8 cellular contexts compared by ENCODE assay signal in genomic region chr22:30969532-30970355, GRCh38. TPM values are rescaled to one million over a fixed set of nuclear protein-coding genes. Genes with fewer than 3 reads are reported as not detected.
DNase-seq lines count a peak whose midpoint lies in the region; ATAC-seq, FAIRE-seq and TF ChIP-seq lines count a peak whose summit lies in the region.

No MANE protein-coding gene starts in this region.

- no peak for FAIRE-seq in bronchial epithelial cell (lab: Jason Lieb, UNC)

- TF ChIP-seq CTCF in BE2C (IDR thresholded peaks at IDR 0.05; ENCODE audit: low read depth, low read length) (no peak), bronchial epithelial cell (IDR thresholded peaks at IDR 0.05; ENCODE audit: insufficient read depth, low read length, severe bottlenecking) (peak; percentile 16)

- 0 out of 2 replicates have a peak, but pooled peaks cover 5% of the 10 kb centered on the region for H3K4me1 ChIP-seq in BE2C

- H3K36me3 ChIP-seq in BE2C (peaks cover 74% of the 10 kb centered on the region), bronchial epithelial cell (ENCODE audit: control insufficient read depth, insufficient read depth, low read length) (peaks cover 11% of the 10 kb centered on the region)

- ATAC-seq in GM19043 (IDR thresholded peaks at IDR 0.05; ENCODE audit: low read depth, unreplicated experiment): peak; percentile 25
- peak; percentile 30 for ATAC-seq in HG03342 (IDR thresholded peaks at IDR 0.05; ENCODE audit: unreplicated experiment)

- peak overlapping the region; percentile 65 for H3K4me3 ChIP-seq in BE2C (ENCODE audit: low read depth, low read length)
- H3K4me3 ChIP-seq in bronchial epithelial cell (ENCODE audit: low read depth, low read length): peak overlapping the region; percentile 59

- H3K27me3 ChIP-seq in BE2C: no peaks in the 10 kb centered on the region
- H3K27me3 ChIP-seq in bronchial epithelial cell (ENCODE audit: control insufficient read depth, insufficient read depth, low read length): no peaks in the 10 kb centered on the region
- H3K27me3 ChIP-seq in layer of hippocampus (ENCODE audit: control insufficient read depth, insufficient read depth, low read length): no peaks in the 10 kb centered on the region

- H3K9me3 ChIP-seq in BE2C: peaks cover 5% of the 10 kb centered on the region

- H3K27ac ChIP-seq in layer of hippocampus (ENCODE audit: low read depth, low read length): peak overlapping the region; percentile 85

- DNase-seq in BE2C (peak; percentile 42), SKM-1 (lab: John Stamatoyannopoulos, UW; ENCODE audit: unreplicated experiment) (peak; percentile 20), bronchial epithelial cell (ENCODE audit: low read depth) (peak; percentile 25), NCI-H2107 treated with DMSO at 0.1 percent for 48 hours (lab: John Stamatoyannopoulos, UW; ENCODE audit: unreplicated experiment) (no peak)
- DNase-seq in stimulated activated CD4-positive, alpha-beta T cell treated with anti-CD3 and anti-CD28 coated beads, TNF-alpha, amount 100 ng/mL, for 48 hours (ENCODE audit: low read depth in 3 of 3): peak; percentile 2 to 14 (median 5)

RNA-seq across cellular contexts. Expression of gene TUG1, which starts 0.7 kb away (rescaled TPM):
- 117 TPM for polyA plus RNA-seq in BE2C (2012; ENCODE audit: insufficient read depth, insufficient read length, low read depth)
- 24.5 and 34.9 TPM in 2 replicates for total RNA-seq in bronchial epithelial cell

RNA-seq across cellular contexts. Expression of gene MORC2, which starts 1.2 kb away (rescaled TPM):
- 130 TPM for polyA plus RNA-seq in BE2C (2012; ENCODE audit: insufficient read depth, insufficient read length, low read depth)
- total RNA-seq in bronchial epithelial cell: 11.0 and 12.6 TPM in 2 replicates
